6 cellular contexts compared by ENCODE assay signal in the genomic region with DNA sequence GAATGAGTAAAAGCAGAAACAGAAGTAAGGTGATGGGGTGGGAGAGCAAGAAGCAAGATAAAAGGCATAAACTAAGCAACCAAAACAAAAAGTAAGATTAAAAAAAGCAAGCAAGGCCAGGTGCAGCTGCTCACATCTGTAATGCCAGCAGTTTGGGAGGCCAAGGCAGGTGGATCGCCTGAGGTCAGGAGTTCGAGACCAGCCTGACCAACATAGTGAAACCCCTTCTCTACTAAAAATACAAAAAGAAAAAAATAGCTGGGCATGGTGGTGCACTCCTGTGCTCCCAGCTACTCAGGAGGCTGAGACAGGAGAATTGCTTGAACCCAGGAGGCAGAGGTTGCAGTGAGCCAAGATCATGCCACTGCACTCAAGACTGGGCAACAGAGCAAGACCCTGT.
DNase-seq lines count a peak whose midpoint lies in the region; ATAC-seq and TF ChIP-seq lines count a peak whose summit lies in the region.
"Not testable (repeated sequence)": the region's sequence is repeated elsewhere in the genome, so short reads cannot be mapped to it uniquely, and the experiment has no call there.

No MANE protein-coding gene starts in this region.

- H3K27me3 ChIP-seq in MM.1S (replicated peaks; ENCODE audit: insufficient read depth, low read length) = not testable (repeated sequence)

- not testable (repeated sequence) for H3K9me3 Mint-ChIP-seq in activated T-cell treated with anti-CD3 and anti-CD28 coated beads, Interleukin-2, amount 50 U/mL, for 24 hours; activated naive CD8-positive, alpha-beta T cell (ENCODE audit: low read depth); MCF 10A (ENCODE audit: unreplicated experiment); stimulated activated memory B cell treated with anti-CD40 and anti-IgM and Interleukin-4, amounts not matched to agents 10 μg/mL and 1 μg/mL and 100 μg/mL, for 72 hours

- peak overlapping the region; percentile 70 for H3K27ac Mint-ChIP-seq in T-helper 17 cell
- H3K27ac Mint-ChIP-seq in activated T-cell treated with anti-CD3 and anti-CD28 coated beads, Interleukin-2, amount 50 U/mL, for 24 hours = peak overlapping the region; percentile 12
- peak overlapping the region; percentile 42 for H3K27ac Mint-ChIP-seq in activated naive CD8-positive, alpha-beta T cell
- H3K27ac Mint-ChIP-seq in MCF 10A (ENCODE audit: low read depth, unreplicated experiment) = peak overlapping the region; percentile 13
- H3K27ac Mint-ChIP-seq in stimulated activated memory B cell treated with anti-CD40 and anti-IgM and Interleukin-4, amounts not matched to agents 10 μg/mL and 1 μg/mL and 100 μg/mL, for 72 hours = peak overlapping the region; percentile 26

- H3K27ac ChIP-seq in MM.1S (ENCODE audit: low read length) = not testable (repeated sequence)

- not testable (repeated sequence) for H3K79me2 ChIP-seq in MM.1S (ENCODE audit: low read length)

- not testable (repeated sequence) for H3K9me3 ChIP-seq in MM.1S (replicated peaks; ENCODE audit: insufficient read depth, low read length); T-helper 17 cell (ENCODE audit: control insufficient read depth, low read length, poor library complexity, severe bottlenecking)

- H3K9me2 ChIP-seq in MM.1S (replicated peaks; ENCODE audit: insufficient read depth, low read length) = not testable (repeated sequence)

- POLR2A ChIA-PET in MCF 10A (lab: Yijun Ruan, JAX) = interaction anchor here (0.8 kb wide), 1 partner anchor 130 kb away, joined by 3 read pairs; no protein-coding TSS in a partner anchor

- H3K4me1 ChIP-seq in MM.1S (ENCODE audit: low read length) = not testable (repeated sequence)

- intact Hi-C loops in MCF 10A (cut with micrococcal nuclease) = not testable (repeated sequence)

- H3K4me3 ChIP-seq in MM.1S (ENCODE audit: low read length) = not testable (repeated sequence)

- H4K20me1 ChIP-seq in MM.1S (ENCODE audit: insufficient read depth, low read length) = not testable (repeated sequence)

- peak; percentile 15 for DNase-seq in MM.1S
- DNase-seq in T-helper 17 cell; activated T-cell treated with anti-CD3 and anti-CD28 coated beads, Interleukin-2, amount 50 U/mL, for 24 hours; MCF 10A (ENCODE audit: unreplicated experiment): not testable (repeated sequence)

- peaks cover 21% of the 10 kb centered on the region for H3K4me1 Mint-ChIP-seq in T-helper 17 cell
- H3K4me1 Mint-ChIP-seq in activated T-cell treated with anti-CD3 and anti-CD28 coated beads, Interleukin-2, amount 50 U/mL, for 24 hours (ENCODE audit: low read depth) = peaks cover 29% of the 10 kb centered on the region
- H3K4me1 Mint-ChIP-seq in activated naive CD8-positive, alpha-beta T cell (ENCODE audit: low read depth) = peaks cover 30% of the 10 kb centered on the region
- H3K4me1 Mint-ChIP-seq in MCF 10A (ENCODE audit: insufficient read depth, unreplicated experiment) = not testable (repeated sequence)
- peaks cover 20% of the 10 kb centered on the region for H3K4me1 Mint-ChIP-seq in stimulated activated memory B cell treated with anti-CD40 and anti-IgM and Interleukin-4, amounts not matched to agents 10 μg/mL and 1 μg/mL and 100 μg/mL, for 72 hours

- H3K4me3 Mint-ChIP-seq in T-helper 17 cell; activated T-cell treated with anti-CD3 and anti-CD28 coated beads, Interleukin-2, amount 50 U/mL, for 24 hours; activated naive CD8-positive, alpha-beta T cell; MCF 10A (ENCODE audit: unreplicated experiment); stimulated activated memory B cell treated with anti-CD40 and anti-IgM and Interleukin-4, amounts not matched to agents 10 μg/mL and 1 μg/mL and 100 μg/mL, for 72 hours: not testable (repeated sequence)

- not testable (repeated sequence) for TF ChIP-seq CTCF in MM.1S (IDR thresholded peaks at IDR 0.05; ENCODE audit: low read length); MCF 10A (IDR thresholded peaks at IDR 0.05; ENCODE audit: unreplicated experiment)

- BruUV-seq in MCF 10A (replicated peaks; lab: Mats Ljungman, UMichigan) = not testable (repeated sequence)

- CTCF ChIA-PET in MCF 10A (lab: Yijun Ruan, JAX) = interaction anchor here (0.6 kb wide), 1 partner anchor 731 kb away, joined by 3 read pairs; no protein-coding TSS in a partner anchor

- H3K9ac ChIP-seq in MM.1S (ENCODE audit: low read length) = not testable (repeated sequence)

- H3K27me3 Mint-ChIP-seq in T-helper 17 cell; activated T-cell treated with anti-CD3 and anti-CD28 coated beads, Interleukin-2, amount 50 U/mL, for 24 hours; activated naive CD8-positive, alpha-beta T cell; MCF 10A (ENCODE audit: insufficient read depth, unreplicated experiment); stimulated activated memory B cell treated with anti-CD40 and anti-IgM and Interleukin-4, amounts not matched to agents 10 μg/mL and 1 μg/mL and 100 μg/mL, for 72 hours: not testable (repeated sequence)

- not testable (repeated sequence) for H3K4me2 ChIP-seq in MM.1S (ENCODE audit: low read depth, low read length)

- not testable (repeated sequence) for H3K36me3 Mint-ChIP-seq in T-helper 17 cell (ENCODE audit: low read depth); activated T-cell treated with anti-CD3 and anti-CD28 coated beads, Interleukin-2, amount 50 U/mL, for 24 hours (ENCODE audit: low read depth); activated naive CD8-positive, alpha-beta T cell; stimulated activated memory B cell treated with anti-CD40 and anti-IgM and Interleukin-4, amounts not matched to agents 10 μg/mL and 1 μg/mL and 100 μg/mL, for 72 hours
- H3K36me3 Mint-ChIP-seq in MCF 10A (ENCODE audit: insufficient read depth, unreplicated experiment) = peaks cover 16% of the 10 kb centered on the region

- H2AFZ ChIP-seq in MM.1S (ENCODE audit: low read length) = not testable (repeated sequence)

- not testable (repeated sequence) for H3K36me3 ChIP-seq in MM.1S (replicated peaks; ENCODE audit: insufficient read depth, low read length)

- ATAC-seq in T-helper 17 cell; stimulated activated memory B cell treated with anti-CD40 and anti-IgM and Interleukin-4, amounts not matched to agents 10 μg/mL and 1 μg/mL and 100 μg/mL, for 72 hours: not testable (repeated sequence)

- not testable (repeated sequence) for H3F3A ChIP-seq in MM.1S (ENCODE audit: insufficient read depth, low read length)

Comparison
In these comparisons a context has a peak if more than half of its experiments do, and no peak if none do; other contexts are left out.
1. H3K27ac Mint-ChIP-seq: peak in every context shown above with its lines; median percentile 70 in T-helper 17 cell; 42 in activated naive CD8-positive, alpha-beta T cell; 26 in stimulated activated memory B cell treated with anti-CD40 and anti-IgM and Interleukin-4, amounts not matched to agents 10 μg/mL and 1 μg/mL and 100 μg/mL, for 72 hours; 13 in MCF 10A; 12 in activated T-cell treated with anti-CD3 and anti-CD28 coated beads, Interleukin-2, amount 50 U/mL, for 24 hours.